Comparison of ENCODE assay signal across 8 cellular contexts in genomic region chr16:2980227-2981176, GRCh38. TPM values are rescaled to one million over a fixed set of nuclear protein-coding genes. Genes with fewer than 3 reads are reported as not detected.
DNase-seq lines count a peak whose midpoint lies in the region; ATAC-seq and TF ChIP-seq lines count a peak whose summit lies in the region.

Gene PKMYT1, minus strand, starts transcription at chr16:2980446. Its CDS starts 789 bp downstream, at chr16:2979657.

- TF ChIP-seq CTCF in GM12864 (IDR thresholded peaks at IDR 0.05; ENCODE audit: low read depth, low read length, missing control alignments) (no peak), type B pancreatic cell (conservative IDR thresholded peaks at IDR 0.05) (no peak)

- DNase-seq in GM12864 (ENCODE audit: low read depth) (peak; percentile 53), NCI-H1105 (lab: John Stamatoyannopoulos, UW) (peak; percentile 61), T-helper 1 cell (peak; percentile 89 to 96 (median 91)), adipocyte (ENCODE audit: low read depth) (peak; percentile 97), cardiac septum (ENCODE audit: low spot score) (peak; percentile 97), pons (ENCODE audit: low spot score) (peak; percentile 74), type B pancreatic cell (ENCODE audit: extremely low spot score, unreplicated experiment) (peak; percentile 96)

- H3K27me3 ChIP-seq in adipocyte (replicated peaks; ENCODE audit: control insufficient read depth, insufficient read depth, low read length) = no peaks in the 10 kb centered on the region

- peak; percentile 65 for ATAC-seq in HG02623 (IDR thresholded peaks at IDR 0.05; ENCODE audit: unreplicated experiment)

- H3K4me1 Mint-ChIP-seq in type B pancreatic cell (ENCODE audit: unreplicated experiment) = peaks cover 12% of the 10 kb centered on the region

- peak within 1 kb of the TSS; percentile 87 for H3K4me3 Mint-ChIP-seq in type B pancreatic cell

- no peaks in the 10 kb centered on the region for H3K36me3 Mint-ChIP-seq in type B pancreatic cell

- H3K27me3 Mint-ChIP-seq in type B pancreatic cell = no peaks in the 10 kb centered on the region

- no peaks in the 10 kb centered on the region for H3K9me3 Mint-ChIP-seq in type B pancreatic cell

- peak within 1 kb of the TSS; percentile 87 for H3K4me3 ChIP-seq in GM12864 (ENCODE audit: low read depth, low read length)
- H3K4me3 ChIP-seq in adipocyte (ENCODE audit: low read length) = peak within 1 kb of the TSS; percentile 90

- peak within 1 kb of the TSS; percentile 73 for H3K27ac Mint-ChIP-seq in type B pancreatic cell

- peak within 1 kb of the TSS; percentile 97 for H3K9ac ChIP-seq in adipocyte (ENCODE audit: low read length)

- intact Hi-C loops in cardiac septum (cut with DNase I) = no loop called here

- peaks cover 6% of the 10 kb centered on the region for H3K4me1 ChIP-seq in adipocyte (ENCODE audit: control insufficient read depth, insufficient read depth, low read length)

- no peaks in the 10 kb centered on the region for H3K9me3 ChIP-seq in adipocyte (ENCODE audit: control insufficient read depth, low read length)

- no peaks in the 10 kb centered on the region for H3K36me3 ChIP-seq in adipocyte (ENCODE audit: control insufficient read depth, insufficient read depth, low read length, severe bottlenecking)

RNA-seq across cellular contexts. Expression of gene PKMYT1, which starts in this region (rescaled TPM):
- total RNA-seq in cardiac septum (1.8 TPM), type B pancreatic cell (ENCODE audit: low replicate concordance) (25.1 and 42.3 TPM in 2 replicates)

Comparison
In these comparisons a context has a peak if more than half of its experiments do, and no peak if none do; other contexts are left out.
1. Peak in every context shown above with its lines: DNase-seq, ATAC-seq and H3K4me3 ChIP-seq.